9 cellular contexts compared by ENCODE assay signal in genomic region chr5:54243483-54244080, GRCh38.
DNase-seq lines count a peak whose midpoint lies in the region; ATAC-seq, FAIRE-seq and TF ChIP-seq lines count a peak whose summit lies in the region.
"Had no signal": no experiment of that assay in that cellular context is flagged by ENCODE, and none has a peak within 500 bp of the region (broad histone marks: within the 10 kb centered on the region; RNA-seq: fewer than 3 reads in every experiment).

No MANE protein-coding gene starts in this region.

- CTCF ChIA-PET in BJ (lab: Yijun Ruan, JAX): interaction anchor here (0.6 to 2.9 kb wide), 45 partner anchors 9 to 1089 kb away, joined by 3 to 45 read pairs (median 4); no protein-coding TSS in a partner anchor

- no peaks in the 10 kb centered on the region for H3K36me3 Mint-ChIP-seq in osteocyte (ENCODE audit: unreplicated experiment)

- no peak overlapping the region for H3K4me3 Mint-ChIP-seq in osteocyte (ENCODE audit: unreplicated experiment)
- H3K4me3 Mint-ChIP-seq: IgD-negative memory B cell had no signal

- no peaks in the 10 kb centered on the region for H3K9me3 Mint-ChIP-seq in osteocyte (ENCODE audit: unreplicated experiment)
- H3K9me3 Mint-ChIP-seq: IgD-negative memory B cell had no signal

- POLR2A ChIA-PET in BJ (lab: Charles Lee): no interaction called here

- no peaks in the 10 kb centered on the region for H3K36me3 ChIP-seq in BJ (ENCODE audit: control insufficient read depth, insufficient read depth, low read length)

- ATAC-seq in SK-N-SH treated with all-trans-retinoic acid at 6 μM for 48 hours: peak; percentile 74

- no peak overlapping the region for H3K4me3 ChIP-seq in BJ (ENCODE audit: low read depth, low read length)
- H3K4me3 ChIP-seq in epithelial cell of esophagus (ENCODE audit: low read length): no peak overlapping the region

- FAIRE-seq in HTR-8/SVneo (lab: Jason Lieb, UNC): no peak

- H3K27ac Mint-ChIP-seq in osteocyte (ENCODE audit: unreplicated experiment): no peak overlapping the region
- H3K27ac Mint-ChIP-seq: IgD-negative memory B cell had no signal

- TF ChIP-seq CTCF in BJ (IDR thresholded peaks at IDR 0.05; ENCODE audit: insufficient read depth, low read depth, low read length): peak; percentile 76
- TF ChIP-seq CTCF in GM13977 (IDR thresholded peaks at IDR 0.05; ENCODE audit: extremely low read depth, insufficient read depth, missing control alignments): peak; percentile 73
- TF ChIP-seq CTCF in epithelial cell of esophagus (IDR thresholded peaks at IDR 0.05; ENCODE audit: insufficient read depth, low read depth, low read length, missing control alignments): peak; percentile 74
- peak; percentile 85 for TF ChIP-seq CTCF in osteocyte (IDR thresholded peaks at IDR 0.05)

- in situ Hi-C loops in GM13977 (cut with MboI; ENCODE audit: low pct_unique_long_range_greater_than_20kb, low sequenced_read_pairs, unreplicated experiment): loop anchor here (25.0 kb wide), 1 partner anchor 1081 kb away; no protein-coding TSS in a partner anchor

- H3K4me1 Mint-ChIP-seq in osteocyte (ENCODE audit: unreplicated experiment): no peaks in the 10 kb centered on the region

- no peaks in the 10 kb centered on the region for H3K27me3 ChIP-seq in BJ (ENCODE audit: control insufficient read depth, insufficient read depth, low read length)

- DNase-seq in BJ (ENCODE audit: low read depth) (no peak), GM13977 (ENCODE audit: low spot score) (peak; percentile 41), HTR-8/SVneo (ENCODE audit: insufficient read length, low spot score) (peak; percentile 41), epithelial cell of esophagus (ENCODE audit: low read depth) (peak; percentile 48), osteocyte (ENCODE audit: extremely low spot score, unreplicated experiment) (no peak), NCI-H2107 treated with DMSO at 0.1 percent for 48 hours (lab: John Stamatoyannopoulos, UW; ENCODE audit: unreplicated experiment) (no peak), middle frontal gyrus (ENCODE audit: extremely low spot score, low spot score) (no peak)

- H3K27me3 Mint-ChIP-seq in osteocyte (ENCODE audit: unreplicated experiment): no peaks in the 10 kb centered on the region
- H3K27me3 Mint-ChIP-seq: IgD-negative memory B cell had no signal

TF ChIP-seq in SK-N-SH treated with all-trans-retinoic acid at 6 μM for 48 hours, 23 proteins besides CTCF, POLR2A, EP300 and RAD21:
- TF ChIP-seq POU6F1 (CRISPR knock-in tag; IDR thresholded peaks at IDR 0.05; ENCODE audit: borderline replicate concordance, low read depth) (no peak), BACH2 (CRISPR knock-in tag; IDR thresholded peaks at IDR 0.05; ENCODE audit: borderline replicate concordance) (no peak), ZNF565 (CRISPR knock-in tag; conservative IDR thresholded peaks at IDR 0.05; ENCODE audit: low read depth) (no peak), ZNF8 (CRISPR knock-in tag; IDR thresholded peaks at IDR 0.05) (no peak)

Comparison
In these comparisons a context has a peak if more than half of its experiments do, and no peak if none do; other contexts are left out.
1. DNase-seq: peak in GM13977 (single experiment), HTR-8/SVneo (single experiment) and epithelial cell of esophagus (single experiment); none in BJ (single experiment), osteocyte (single experiment), NCI-H2107 treated with DMSO at 0.1 percent for 48 hours (single experiment) and middle frontal gyrus (single experiment).
2. Peak in every context shown above with its lines, with median percentiles within 50 percentile points of each other: CTCF ChIP-seq.